Comparison of ENCODE assay signal across 12 cellular contexts in genomic region chr14:39912192-39913100, GRCh38.
DNase-seq lines count a peak whose midpoint lies in the region; ATAC-seq and TF ChIP-seq lines count a peak whose summit lies in the region.
"Had no signal": no experiment of that assay in that cellular context is flagged by ENCODE, and none has a peak within 500 bp of the region (broad histone marks: within the 10 kb centered on the region; RNA-seq: fewer than 3 reads in every experiment).

No MANE protein-coding gene starts in this region.

- H3K27me3 ChIP-seq in A673 (replicated peaks; ENCODE audit: insufficient read depth, low read depth, low read length, poor library complexity) (no peaks in the 10 kb centered on the region), BE2C (no peaks in the 10 kb centered on the region), body of pancreas (no peaks in the 10 kb centered on the region)

- WGBS in body of pancreas, 2 donors: 70 to 74% methylated on average over 6 of the region's 6 CpGs

- BruUV-seq in A673 (replicated peaks; lab: Mats Ljungman, UMichigan): no TSS peak

- DNase-seq in GM13976 (ENCODE audit: low spot score) (peak; percentile 12), A673 (ENCODE audit: low spot score) (no peak), BE2C (no peak), body of pancreas (no peak), T1000 (lab: John Stamatoyannopoulos, UW) (no peak)
- DNase-seq: C1 segment of cervical spinal cord; effector memory CD4-positive, alpha-beta T cell; NCI-H1436; right cardiac atrium had no signal

- H3K9me3 ChIP-seq in A673 (ENCODE audit: low read depth, low read length, poor library complexity, severe bottlenecking) (no peaks in the 10 kb centered on the region), BE2C (no peaks in the 10 kb centered on the region), body of pancreas (no peaks in the 10 kb centered on the region)

- H3K36me3 ChIP-seq in A673 (ENCODE audit: insufficient read depth, low read length, poor library complexity, severe bottlenecking): no peaks in the 10 kb centered on the region
- no peaks in the 10 kb centered on the region for H3K36me3 ChIP-seq in BE2C
- H3K36me3 ChIP-seq in body of pancreas (replicated peaks in 1 of 2; ENCODE audit: insufficient read depth in 1 of 2, low read depth in 2 of 2): no peaks in the 10 kb centered on the region

- no peak for TF ChIP-seq POLR2A in body of pancreas (IDR thresholded peaks at IDR 0.05)

- TF ChIP-seq CTCF in GM13976 (IDR thresholded peaks at IDR 0.05; ENCODE audit: borderline replicate concordance, control extremely low read depth, extremely low read depth, insufficient read depth, missing control alignments) (no peak), A673 (conservative IDR thresholded peaks at IDR 0.05; ENCODE audit: low read depth, low read length) (no peak), BE2C (IDR thresholded peaks at IDR 0.05; ENCODE audit: low read depth, low read length) (no peak), body of pancreas (IDR thresholded peaks at IDR 0.05) (no peak)

- H3K27ac ChIP-seq in A673 (ENCODE audit: low read depth, low read length, poor library complexity, severe bottlenecking): no peak overlapping the region
- H3K27ac ChIP-seq in body of pancreas: no peak overlapping the region

- H3K4me1 ChIP-seq in A673 (ENCODE audit: insufficient read depth, low read length, poor library complexity, severe bottlenecking) (no peaks in the 10 kb centered on the region), BE2C (no peaks in the 10 kb centered on the region), body of pancreas (no peaks in the 10 kb centered on the region)

- in situ Hi-C loops in GM13976 (cut with MboI; ENCODE audit: low sequenced_read_pairs, unreplicated experiment): no loop called here

- CTCF ChIA-PET in A673 (lab: Charles Lee): no interaction called here

- H3K4me3 ChIP-seq in A673 (ENCODE audit: low read depth, low read length, poor library complexity, severe bottlenecking) (no peak overlapping the region), BE2C (ENCODE audit: low read depth, low read length) (no peak overlapping the region), body of pancreas (no peak overlapping the region)

- ATAC-seq in GM19351 (IDR thresholded peaks at IDR 0.05; ENCODE audit: unreplicated experiment) (peak; percentile 81), HG02798 (IDR thresholded peaks at IDR 0.05; ENCODE audit: poor library complexity, unreplicated experiment) (peak; percentile 84), HG03469 (IDR thresholded peaks at IDR 0.05; ENCODE audit: unreplicated experiment) (peak; percentile 81), body of pancreas (no peak)
- ATAC-seq: right cardiac atrium had no signal

- POLR2A ChIA-PET in A673 (lab: Charles Lee; ENCODE audit: low non-redundant PET): no interaction called here

- intact Hi-C loops in A673 (cut with micrococcal nuclease; ENCODE audit: unreplicated experiment) (no loop called here), body of pancreas (cut with DNase I) (no loop called here)
